ENCODE assay signal across 8 cellular contexts in the genomic region with DNA sequence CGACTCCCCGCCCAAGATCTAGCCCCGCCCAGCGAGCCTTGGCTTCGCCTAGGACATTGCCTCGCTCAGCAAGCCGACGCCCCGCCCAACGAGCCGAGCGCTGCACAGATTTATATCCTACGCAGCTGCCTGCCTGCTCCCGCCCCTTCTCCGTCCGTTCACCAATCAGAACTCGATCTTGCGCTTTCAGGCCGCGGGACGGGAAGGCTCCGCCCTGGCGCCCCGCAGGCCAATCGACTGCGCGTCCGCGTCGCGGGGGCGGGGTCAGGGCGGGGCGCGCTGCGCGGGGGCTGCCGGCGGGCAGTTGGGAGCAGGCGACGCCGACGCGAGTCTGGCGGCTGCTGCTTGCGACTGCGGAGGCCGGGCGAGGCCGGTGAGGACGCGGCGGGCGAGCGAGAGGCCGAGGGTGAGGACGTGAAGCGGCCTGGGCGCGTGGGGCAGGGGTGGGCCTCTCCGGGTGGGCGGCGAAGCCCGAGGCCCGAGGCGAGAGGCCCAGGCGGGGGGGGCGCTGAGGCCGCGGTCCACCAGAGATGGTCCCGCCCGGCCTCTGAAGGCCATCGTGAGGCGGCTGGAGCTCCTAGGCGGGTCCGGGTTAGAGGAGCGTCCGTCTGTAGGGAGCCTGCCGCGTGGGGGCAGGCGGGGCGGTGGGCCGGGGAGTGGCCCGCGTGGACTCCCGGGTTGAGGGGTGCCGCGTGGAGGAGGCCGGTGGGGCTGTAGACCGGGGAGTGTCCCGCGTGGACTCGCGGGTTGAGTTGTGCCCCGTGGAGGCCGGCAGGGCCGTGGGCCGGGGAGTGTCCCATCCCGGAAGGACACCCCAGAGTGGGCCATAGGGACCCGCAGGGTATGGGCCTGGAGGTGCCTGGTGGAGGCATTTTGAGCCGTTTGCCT. TPM values are rescaled to one million over a fixed set of nuclear protein-coding genes. Genes with fewer than 3 reads are reported as not detected.
DNase-seq lines count a peak whose midpoint lies in the region; ATAC-seq and TF ChIP-seq lines count a peak whose summit lies in the region.

A gene with protein sequence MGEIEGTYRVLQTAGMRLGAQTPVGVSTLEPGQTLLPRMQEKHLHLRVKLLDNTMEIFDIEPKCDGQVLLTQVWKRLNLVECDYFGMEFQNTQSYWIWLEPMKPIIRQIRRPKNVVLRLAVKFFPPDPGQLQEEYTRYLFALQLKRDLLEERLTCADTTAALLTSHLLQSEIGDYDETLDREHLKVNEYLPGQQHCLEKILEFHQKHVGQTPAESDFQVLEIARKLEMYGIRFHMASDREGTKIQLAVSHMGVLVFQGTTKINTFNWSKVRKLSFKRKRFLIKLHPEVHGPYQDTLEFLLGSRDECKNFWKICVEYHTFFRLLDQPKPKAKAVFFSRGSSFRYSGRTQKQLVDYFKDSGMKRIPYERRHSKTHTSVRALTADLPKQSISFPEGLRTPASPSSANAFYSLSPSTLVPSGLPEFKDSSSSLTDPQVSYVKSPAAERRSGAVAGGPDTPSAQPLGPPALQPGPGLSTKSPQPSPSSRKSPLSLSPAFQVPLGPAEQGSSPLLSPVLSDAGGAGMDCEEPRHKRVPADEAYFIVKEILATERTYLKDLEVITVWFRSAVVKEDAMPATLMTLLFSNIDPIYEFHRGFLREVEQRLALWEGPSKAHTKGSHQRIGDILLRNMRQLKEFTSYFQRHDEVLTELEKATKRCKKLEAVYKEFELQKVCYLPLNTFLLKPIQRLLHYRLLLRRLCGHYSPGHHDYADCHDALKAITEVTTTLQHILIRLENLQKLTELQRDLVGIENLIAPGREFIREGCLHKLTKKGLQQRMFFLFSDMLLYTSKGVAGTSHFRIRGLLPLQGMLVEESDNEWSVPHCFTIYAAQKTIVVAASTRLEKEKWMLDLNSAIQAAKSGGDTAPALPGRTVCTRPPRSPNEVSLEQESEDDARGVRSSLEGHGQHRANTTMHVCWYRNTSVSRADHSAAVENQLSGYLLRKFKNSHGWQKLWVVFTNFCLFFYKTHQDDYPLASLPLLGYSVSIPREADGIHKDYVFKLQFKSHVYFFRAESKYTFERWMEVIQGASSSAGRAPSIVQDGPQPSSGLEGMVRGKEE (plus strand): TSS at position 303 of the 888 bp plus-strand sequence. CDS start 16,823 bp downstream, outside the sequence.

- no peaks in the 10 kb centered on the region for H3K9me3 Mint-ChIP-seq in activated CD4-positive, alpha-beta T cell treated with anti-CD3 and anti-CD28 coated beads for 36 hours (ENCODE audit: low read depth)
- H3K9me3 Mint-ChIP-seq in chondrocyte (ENCODE audit: low read depth) = no peaks in the 10 kb centered on the region

- H3K27me3 ChIP-seq in BE2C (no peaks in the 10 kb centered on the region), kidney epithelial cell (ENCODE audit: control insufficient read depth, insufficient read depth, low read length) (no peaks in the 10 kb centered on the region)

- no peaks in the 10 kb centered on the region for H3K9me3 ChIP-seq in BE2C

- H3K4me1 ChIP-seq in BE2C = peaks cover 5% of the 10 kb centered on the region

- H3K27ac Mint-ChIP-seq in activated CD4-positive, alpha-beta T cell treated with anti-CD3 and anti-CD28 coated beads for 36 hours = peak within 1 kb of the TSS; percentile 80
- peak within 1 kb of the TSS; percentile 88 for H3K27ac Mint-ChIP-seq in chondrocyte (ENCODE audit: unreplicated experiment)

- DNase-seq in BE2C = peak; percentile 100
- peak; percentile 47 for DNase-seq in GM19240 (ENCODE audit: insufficient read length, low spot score)
- DNase-seq in NCI-H524 (lab: John Stamatoyannopoulos, UW) = peak; percentile 93 to 96
- DNase-seq in activated CD4-positive, alpha-beta T cell treated with anti-CD3 and anti-CD28 coated beads for 36 hours = peak; percentile 99
- peak; percentile 100 for DNase-seq in chondrocyte (ENCODE audit: low spot score)
- peak; percentile 92 for DNase-seq in kidney epithelial cell (ENCODE audit: low read depth)
- peak; percentile 98 for DNase-seq in stimulated activated CD4-positive, alpha-beta T cell treated with anti-CD3 and anti-CD28 coated beads, Interleukin-15, amount 100 ng/mL, for 24 hours

- H3K4me3 Mint-ChIP-seq in activated CD4-positive, alpha-beta T cell treated with anti-CD3 and anti-CD28 coated beads for 36 hours = peak within 1 kb of the TSS; percentile 73
- peak within 1 kb of the TSS; percentile 80 for H3K4me3 Mint-ChIP-seq in chondrocyte (ENCODE audit: unreplicated experiment)

- peaks cover 48% of the 10 kb centered on the region for H3K4me1 Mint-ChIP-seq in activated CD4-positive, alpha-beta T cell treated with anti-CD3 and anti-CD28 coated beads for 36 hours
- peaks cover 64% of the 10 kb centered on the region for H3K4me1 Mint-ChIP-seq in chondrocyte (ENCODE audit: low read depth)

- CTCF ChIA-PET in activated CD4-positive, alpha-beta T cell treated with anti-CD3 and anti-CD28 coated beads for 36 hours (lab: Charles Lee) = no interaction called here

- H3K4me3 ChIP-seq in BE2C (ENCODE audit: low read depth, low read length) = peak within 1 kb of the TSS; percentile 70
- peak within 1 kb of the TSS; percentile 90 for H3K4me3 ChIP-seq in kidney epithelial cell (ENCODE audit: low read depth, low read length)

- TF ChIP-seq CTCF in BE2C (IDR thresholded peaks at IDR 0.05; ENCODE audit: low read depth, low read length) (no peak), chondrocyte (IDR thresholded peaks at IDR 0.05) (peak; percentile 45), kidney epithelial cell (IDR thresholded peaks at IDR 0.05; ENCODE audit: insufficient read depth, low read length, poor library complexity, severe bottlenecking) (no peak)

- peak; percentile 76 for ATAC-seq in HG03457 (IDR thresholded peaks at IDR 0.05; ENCODE audit: unreplicated experiment)
- peak; percentile 95 for ATAC-seq in activated CD4-positive, alpha-beta T cell treated with anti-CD3 and anti-CD28 coated beads for 36 hours

- peaks cover 29% of the 10 kb centered on the region for H3K36me3 ChIP-seq in BE2C
- no peaks in the 10 kb centered on the region for H3K36me3 ChIP-seq in kidney epithelial cell (ENCODE audit: control insufficient read depth, insufficient read depth, low read length)

- intact Hi-C loops in activated CD4-positive, alpha-beta T cell treated with anti-CD3 and anti-CD28 coated beads for 36 hours (cut with DNase I, micrococcal nuclease) = loop anchor here (1.0 to 10.0 kb wide), 24 partner anchors 41 to 1331 kb away; a partner anchor contains a TSS

- no peaks in the 10 kb centered on the region for H3K27me3 Mint-ChIP-seq in activated CD4-positive, alpha-beta T cell treated with anti-CD3 and anti-CD28 coated beads for 36 hours
- no peaks in the 10 kb centered on the region for H3K27me3 Mint-ChIP-seq in chondrocyte (ENCODE audit: low read depth)

- POLR2A ChIA-PET in activated CD4-positive, alpha-beta T cell treated with anti-CD3 and anti-CD28 coated beads for 36 hours (lab: Charles Lee) = no interaction called here

- peaks cover 17% of the 10 kb centered on the region for H3K36me3 Mint-ChIP-seq in activated CD4-positive, alpha-beta T cell treated with anti-CD3 and anti-CD28 coated beads for 36 hours (ENCODE audit: low read depth)
- peaks cover 13% of the 10 kb centered on the region for H3K36me3 Mint-ChIP-seq in chondrocyte (ENCODE audit: low read depth)

RNA-seq across cellular contexts. Expression of the gene that starts here (rescaled TPM):
- polyA plus RNA-seq in BE2C (2012; ENCODE audit: insufficient read depth, insufficient read length, low read depth) = 18.7 TPM
- total RNA-seq in activated CD4-positive, alpha-beta T cell treated with anti-CD3 and anti-CD28 coated beads for 36 hours = 10 to 100 TPM; 29.0 to 30.7 TPM
- total RNA-seq in chondrocyte (54.0 to 57.1 TPM (median 56.0 TPM) in 3 replicates), kidney epithelial cell (20.9 and 31.8 TPM in 2 replicates)

Comparison
In these comparisons a context has a peak if more than half of its experiments do, and no peak if none do; other contexts are left out.
1. Peak in every context shown above with its lines: DNase-seq, ATAC-seq and H3K4me3 ChIP-seq.
2. DNase-seq: peak in every context shown above with its lines; median percentile 100 in BE2C; 100 in chondrocyte; 99 in activated CD4-positive, alpha-beta T cell treated with anti-CD3 and anti-CD28 coated beads for 36 hours; 98 in stimulated activated CD4-positive, alpha-beta T cell treated with anti-CD3 and anti-CD28 coated beads, Interleukin-15, amount 100 ng/mL, for 24 hours; 94 in NCI-H524; 92 in kidney epithelial cell; 47 in GM19240.